23 cellular contexts compared by ENCODE assay signal in genomic region chr5:75965292-75965691, GRCh38.
"Had no signal": no experiment of that assay in that cellular context is flagged by ENCODE, and none has a peak within 500 bp of the region (broad histone marks: within the 10 kb centered on the region; RNA-seq: fewer than 3 reads in every experiment).

No MANE protein-coding gene starts in this region.

- DNase-seq: cortex of kidney; dorsolateral prefrontal cortex; effector CD8-positive, alpha-beta T cell; gastrocnemius medialis; glutamatergic neuron; immature natural killer cell; left cardiac atrium; left ventricle myocardium inferior; mesendoderm; naive B cell; occipital lobe; pancreas; right cardiac atrium; stimulated activated CD4-positive, alpha-beta T cell treated with anti-CD3 and anti-CD28 coated beads, Interleukin-2, amount 100 ng/mL, for 48 hours; tibial artery; upper lobe of right lung had no signal

- H3K27ac Mint-ChIP-seq: immature natural killer cell; nephron; progenitor cell of endocrine pancreas; stimulated activated naive CD8-positive, alpha-beta T cell treated with anti-CD3 and anti-CD28 coated beads, Interleukin-15, Interleukin-2, amounts not matched to agents 100 ng/mL and 50 ng/mL, for 24 hours had no signal

- H3K4me3 ChIP-seq: dorsolateral prefrontal cortex, gastrocnemius medialis, left ventricle myocardium inferior, lung, pancreas, smooth muscle cell, tibial artery, upper lobe of right lung, vagina had no signal

- H3K4me3 Mint-ChIP-seq: immature natural killer cell; nephron; stimulated activated naive CD8-positive, alpha-beta T cell treated with anti-CD3 and anti-CD28 coated beads, Interleukin-15, Interleukin-2, amounts not matched to agents 100 ng/mL and 50 ng/mL, for 24 hours had no signal

- H3K27ac ChIP-seq: dorsolateral prefrontal cortex, gastrocnemius medialis, left ventricle myocardium inferior, pancreas, tibial artery, upper lobe of right lung, vagina had no signal

- H3K36me3 ChIP-seq: gastrocnemius medialis, left ventricle myocardium inferior, pancreas, tibial artery, upper lobe of right lung, vagina had no signal

- H3K4me1 ChIP-seq: gastrocnemius medialis, left ventricle myocardium inferior, pancreas, tibial artery, upper lobe of right lung, vagina had no signal

- ATAC-seq: esophagus mucosa, gastrocnemius medialis, left cardiac atrium, pancreas, right cardiac atrium, upper lobe of right lung had no signal

- H3K27me3 ChIP-seq: gastrocnemius medialis, pancreas, tibial artery, upper lobe of right lung, vagina had no signal

- H3K9me3 ChIP-seq: gastrocnemius medialis, pancreas, upper lobe of right lung, vagina had no signal

- H3K4me1 Mint-ChIP-seq: immature natural killer cell, nephron had no signal
